Comparison of ENCODE assay signal across 1 cellular context in the genomic region with DNA sequence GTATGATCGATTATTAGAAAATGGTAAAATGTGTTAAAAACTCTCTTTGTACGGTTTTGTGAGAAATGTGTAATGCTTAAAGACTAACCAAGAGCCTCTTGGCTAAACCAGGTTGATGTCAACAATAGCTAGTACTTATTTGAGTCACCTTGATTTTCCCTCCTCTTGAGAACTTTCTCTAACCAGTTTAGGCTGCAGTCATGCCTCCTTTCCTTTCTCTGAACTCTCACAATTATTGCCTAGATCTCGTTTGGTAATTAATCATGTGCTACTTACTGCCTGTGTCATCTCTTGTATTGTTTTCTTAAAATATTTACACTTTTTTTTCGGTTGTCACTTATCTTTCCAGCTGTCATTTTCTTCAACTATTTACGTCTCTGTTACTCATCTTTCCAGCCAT.
TF ChIP-seq lines count a peak whose summit lies in the region.

No MANE protein-coding gene starts in this region.

TF ChIP-seq in GM12878, 131 proteins besides CTCF, POLR2A, EP300 and RAD21 (continued from another document and continues in another):
- TF ChIP-seq, protein P1, sequence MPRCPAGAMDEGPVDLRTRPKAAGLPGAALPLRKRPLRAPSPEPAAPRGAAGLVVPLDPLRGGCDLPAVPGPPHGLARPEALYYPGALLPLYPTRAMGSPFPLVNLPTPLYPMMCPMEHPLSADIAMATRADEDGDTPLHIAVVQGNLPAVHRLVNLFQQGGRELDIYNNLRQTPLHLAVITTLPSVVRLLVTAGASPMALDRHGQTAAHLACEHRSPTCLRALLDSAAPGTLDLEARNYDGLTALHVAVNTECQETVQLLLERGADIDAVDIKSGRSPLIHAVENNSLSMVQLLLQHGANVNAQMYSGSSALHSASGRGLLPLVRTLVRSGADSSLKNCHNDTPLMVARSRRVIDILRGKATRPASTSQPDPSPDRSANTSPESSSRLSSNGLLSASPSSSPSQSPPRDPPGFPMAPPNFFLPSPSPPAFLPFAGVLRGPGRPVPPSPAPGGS (IDR thresholded peaks at IDR 0.05; ENCODE audit: borderline replicate concordance, insufficient read depth, low read depth, low read length, poor library complexity, severe bottlenecking), result peak; percentile 84
- TF ChIP-seq, protein P2, sequence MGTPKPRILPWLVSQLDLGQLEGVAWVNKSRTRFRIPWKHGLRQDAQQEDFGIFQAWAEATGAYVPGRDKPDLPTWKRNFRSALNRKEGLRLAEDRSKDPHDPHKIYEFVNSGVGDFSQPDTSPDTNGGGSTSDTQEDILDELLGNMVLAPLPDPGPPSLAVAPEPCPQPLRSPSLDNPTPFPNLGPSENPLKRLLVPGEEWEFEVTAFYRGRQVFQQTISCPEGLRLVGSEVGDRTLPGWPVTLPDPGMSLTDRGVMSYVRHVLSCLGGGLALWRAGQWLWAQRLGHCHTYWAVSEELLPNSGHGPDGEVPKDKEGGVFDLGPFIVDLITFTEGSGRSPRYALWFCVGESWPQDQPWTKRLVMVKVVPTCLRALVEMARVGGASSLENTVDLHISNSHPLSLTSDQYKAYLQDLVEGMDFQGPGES (IDR thresholded peaks at IDR 0.05), result no peak
- TF ChIP-seq, protein P3, sequence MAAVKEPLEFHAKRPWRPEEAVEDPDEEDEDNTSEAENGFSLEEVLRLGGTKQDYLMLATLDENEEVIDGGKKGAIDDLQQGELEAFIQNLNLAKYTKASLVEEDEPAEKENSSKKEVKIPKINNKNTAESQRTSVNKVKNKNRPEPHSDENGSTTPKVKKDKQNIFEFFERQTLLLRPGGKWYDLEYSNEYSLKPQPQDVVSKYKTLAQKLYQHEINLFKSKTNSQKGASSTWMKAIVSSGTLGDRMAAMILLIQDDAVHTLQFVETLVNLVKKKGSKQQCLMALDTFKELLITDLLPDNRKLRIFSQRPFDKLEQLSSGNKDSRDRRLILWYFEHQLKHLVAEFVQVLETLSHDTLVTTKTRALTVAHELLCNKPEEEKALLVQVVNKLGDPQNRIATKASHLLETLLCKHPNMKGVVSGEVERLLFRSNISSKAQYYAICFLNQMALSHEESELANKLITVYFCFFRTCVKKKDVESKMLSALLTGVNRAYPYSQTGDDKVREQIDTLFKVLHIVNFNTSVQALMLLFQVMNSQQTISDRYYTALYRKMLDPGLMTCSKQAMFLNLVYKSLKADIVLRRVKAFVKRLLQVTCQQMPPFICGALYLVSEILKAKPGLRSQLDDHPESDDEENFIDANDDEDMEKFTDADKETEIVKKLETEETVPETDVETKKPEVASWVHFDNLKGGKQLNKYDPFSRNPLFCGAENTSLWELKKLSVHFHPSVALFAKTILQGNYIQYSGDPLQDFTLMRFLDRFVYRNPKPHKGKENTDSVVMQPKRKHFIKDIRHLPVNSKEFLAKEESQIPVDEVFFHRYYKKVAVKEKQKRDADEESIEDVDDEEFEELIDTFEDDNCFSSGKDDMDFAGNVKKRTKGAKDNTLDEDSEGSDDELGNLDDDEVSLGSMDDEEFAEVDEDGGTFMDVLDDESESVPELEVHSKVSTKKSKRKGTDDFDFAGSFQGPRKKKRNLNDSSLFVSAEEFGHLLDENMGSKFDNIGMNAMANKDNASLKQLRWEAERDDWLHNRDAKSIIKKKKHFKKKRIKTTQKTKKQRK (IDR thresholded peaks at IDR 0.05; ENCODE audit: low read depth, low read length), result no peak
- TF ChIP-seq POLR2AphosphoS2 (IDR thresholded peaks at IDR 0.05; ENCODE audit: low read depth, low read length) (no peak), SRF (IDR thresholded peaks at IDR 0.05; ENCODE audit: low read depth in 2 of 2, low read length in 2 of 2) (0 out of 4 replicates have a peak, but pooled peaks of 1 of the 2 experiments have one; percentile 25), POU2F2 (IDR thresholded peaks at IDR 0.05; ENCODE audit: borderline replicate concordance, low read depth, low read length) (0 out of 3 replicates have a peak, but pooled peaks have one; percentile 19), SMAD5 (IDR thresholded peaks at IDR 0.05; ENCODE audit: low read depth) (no peak), ZBED1 (IDR thresholded peaks at IDR 0.05; ENCODE audit: borderline replicate concordance) (peak; percentile 71; the same call in 1 of the 2 replicates), ZSCAN29 (IDR thresholded peaks at IDR 0.05) (no peak), CEBPB (IDR thresholded peaks at IDR 0.05; ENCODE audit: borderline replicate concordance in 1 of 2, low read depth in 2 of 2, low read length in 2 of 2) (no peak), CHD1 (IDR thresholded peaks at IDR 0.05; ENCODE audit: low read depth, low read length) (no peak), SREBF2 (IDR thresholded peaks at IDR 0.05; ENCODE audit: low read length) (no peak), IRF4 (IDR thresholded peaks at IDR 0.05; ENCODE audit: low read depth, low read length) (peak; percentile 95), SUZ12 (IDR thresholded peaks at IDR 0.05; ENCODE audit: unreplicated experiment) (no peak), MYB (IDR thresholded peaks at IDR 0.05; ENCODE audit: borderline replicate concordance, low read depth, low read length) (no peak), ASH2L (IDR thresholded peaks at IDR 0.05; ENCODE audit: borderline replicate concordance, low read depth) (no peak), HDAC6 (IDR thresholded peaks at IDR 0.05; ENCODE audit: unreplicated experiment) (no peak), CHD2 (IDR thresholded peaks at IDR 0.05; ENCODE audit: borderline replicate concordance, low read depth, low read length) (no peak), DPF2 (IDR thresholded peaks at IDR 0.05) (peak; percentile 31; the same call in 1 of the 2 replicates), SREBF1 (IDR thresholded peaks at IDR 0.05; ENCODE audit: low read length) (no peak), ESRRA (IDR thresholded peaks at IDR 0.05; ENCODE audit: low read length) (no peak), ZNF24 (IDR thresholded peaks at IDR 0.05) (no peak), BCL11A (IDR thresholded peaks at IDR 0.05; ENCODE audit: low read depth, low read length) (peak; percentile 35; the same call in 1 of the 2 replicates), EZH2 (IDR thresholded peaks at IDR 0.05; ENCODE audit: borderline replicate concordance, control insufficient read depth, low read depth, low read length) (no peak), MEF2A (IDR thresholded peaks at IDR 0.05; ENCODE audit: insufficient read depth, low read depth, low read length) (0 out of 2 replicates have a peak, but pooled peaks have one; percentile 29), ZNF207 (IDR thresholded peaks at IDR 0.05; ENCODE audit: borderline replicate concordance) (no peak), KDM1A (IDR thresholded peaks at IDR 0.05; ENCODE audit: borderline replicate concordance) (no peak)
- TF ChIP-seq, protein P4, sequence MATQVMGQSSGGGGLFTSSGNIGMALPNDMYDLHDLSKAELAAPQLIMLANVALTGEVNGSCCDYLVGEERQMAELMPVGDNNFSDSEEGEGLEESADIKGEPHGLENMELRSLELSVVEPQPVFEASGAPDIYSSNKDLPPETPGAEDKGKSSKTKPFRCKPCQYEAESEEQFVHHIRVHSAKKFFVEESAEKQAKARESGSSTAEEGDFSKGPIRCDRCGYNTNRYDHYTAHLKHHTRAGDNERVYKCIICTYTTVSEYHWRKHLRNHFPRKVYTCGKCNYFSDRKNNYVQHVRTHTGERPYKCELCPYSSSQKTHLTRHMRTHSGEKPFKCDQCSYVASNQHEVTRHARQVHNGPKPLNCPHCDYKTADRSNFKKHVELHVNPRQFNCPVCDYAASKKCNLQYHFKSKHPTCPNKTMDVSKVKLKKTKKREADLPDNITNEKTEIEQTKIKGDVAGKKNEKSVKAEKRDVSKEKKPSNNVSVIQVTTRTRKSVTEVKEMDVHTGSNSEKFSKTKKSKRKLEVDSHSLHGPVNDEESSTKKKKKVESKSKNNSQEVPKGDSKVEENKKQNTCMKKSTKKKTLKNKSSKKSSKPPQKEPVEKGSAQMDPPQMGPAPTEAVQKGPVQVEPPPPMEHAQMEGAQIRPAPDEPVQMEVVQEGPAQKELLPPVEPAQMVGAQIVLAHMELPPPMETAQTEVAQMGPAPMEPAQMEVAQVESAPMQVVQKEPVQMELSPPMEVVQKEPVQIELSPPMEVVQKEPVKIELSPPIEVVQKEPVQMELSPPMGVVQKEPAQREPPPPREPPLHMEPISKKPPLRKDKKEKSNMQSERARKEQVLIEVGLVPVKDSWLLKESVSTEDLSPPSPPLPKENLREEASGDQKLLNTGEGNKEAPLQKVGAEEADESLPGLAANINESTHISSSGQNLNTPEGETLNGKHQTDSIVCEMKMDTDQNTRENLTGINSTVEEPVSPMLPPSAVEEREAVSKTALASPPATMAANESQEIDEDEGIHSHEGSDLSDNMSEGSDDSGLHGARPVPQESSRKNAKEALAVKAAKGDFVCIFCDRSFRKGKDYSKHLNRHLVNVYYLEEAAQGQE (IDR thresholded peaks at IDR 0.05; ENCODE audit: low read depth, low read length), result peak; percentile 18; the same call in 1 of the 2 replicates
- TF ChIP-seq, protein P5, sequence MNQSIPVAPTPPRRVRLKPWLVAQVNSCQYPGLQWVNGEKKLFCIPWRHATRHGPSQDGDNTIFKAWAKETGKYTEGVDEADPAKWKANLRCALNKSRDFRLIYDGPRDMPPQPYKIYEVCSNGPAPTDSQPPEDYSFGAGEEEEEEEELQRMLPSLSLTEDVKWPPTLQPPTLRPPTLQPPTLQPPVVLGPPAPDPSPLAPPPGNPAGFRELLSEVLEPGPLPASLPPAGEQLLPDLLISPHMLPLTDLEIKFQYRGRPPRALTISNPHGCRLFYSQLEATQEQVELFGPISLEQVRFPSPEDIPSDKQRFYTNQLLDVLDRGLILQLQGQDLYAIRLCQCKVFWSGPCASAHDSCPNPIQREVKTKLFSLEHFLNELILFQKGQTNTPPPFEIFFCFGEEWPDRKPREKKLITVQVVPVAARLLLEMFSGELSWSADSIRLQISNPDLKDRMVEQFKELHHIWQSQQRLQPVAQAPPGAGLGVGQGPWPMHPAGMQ (IDR thresholded peaks at IDR 0.05; ENCODE audit: borderline replicate concordance), result no peak
- TF ChIP-seq, protein P6, sequence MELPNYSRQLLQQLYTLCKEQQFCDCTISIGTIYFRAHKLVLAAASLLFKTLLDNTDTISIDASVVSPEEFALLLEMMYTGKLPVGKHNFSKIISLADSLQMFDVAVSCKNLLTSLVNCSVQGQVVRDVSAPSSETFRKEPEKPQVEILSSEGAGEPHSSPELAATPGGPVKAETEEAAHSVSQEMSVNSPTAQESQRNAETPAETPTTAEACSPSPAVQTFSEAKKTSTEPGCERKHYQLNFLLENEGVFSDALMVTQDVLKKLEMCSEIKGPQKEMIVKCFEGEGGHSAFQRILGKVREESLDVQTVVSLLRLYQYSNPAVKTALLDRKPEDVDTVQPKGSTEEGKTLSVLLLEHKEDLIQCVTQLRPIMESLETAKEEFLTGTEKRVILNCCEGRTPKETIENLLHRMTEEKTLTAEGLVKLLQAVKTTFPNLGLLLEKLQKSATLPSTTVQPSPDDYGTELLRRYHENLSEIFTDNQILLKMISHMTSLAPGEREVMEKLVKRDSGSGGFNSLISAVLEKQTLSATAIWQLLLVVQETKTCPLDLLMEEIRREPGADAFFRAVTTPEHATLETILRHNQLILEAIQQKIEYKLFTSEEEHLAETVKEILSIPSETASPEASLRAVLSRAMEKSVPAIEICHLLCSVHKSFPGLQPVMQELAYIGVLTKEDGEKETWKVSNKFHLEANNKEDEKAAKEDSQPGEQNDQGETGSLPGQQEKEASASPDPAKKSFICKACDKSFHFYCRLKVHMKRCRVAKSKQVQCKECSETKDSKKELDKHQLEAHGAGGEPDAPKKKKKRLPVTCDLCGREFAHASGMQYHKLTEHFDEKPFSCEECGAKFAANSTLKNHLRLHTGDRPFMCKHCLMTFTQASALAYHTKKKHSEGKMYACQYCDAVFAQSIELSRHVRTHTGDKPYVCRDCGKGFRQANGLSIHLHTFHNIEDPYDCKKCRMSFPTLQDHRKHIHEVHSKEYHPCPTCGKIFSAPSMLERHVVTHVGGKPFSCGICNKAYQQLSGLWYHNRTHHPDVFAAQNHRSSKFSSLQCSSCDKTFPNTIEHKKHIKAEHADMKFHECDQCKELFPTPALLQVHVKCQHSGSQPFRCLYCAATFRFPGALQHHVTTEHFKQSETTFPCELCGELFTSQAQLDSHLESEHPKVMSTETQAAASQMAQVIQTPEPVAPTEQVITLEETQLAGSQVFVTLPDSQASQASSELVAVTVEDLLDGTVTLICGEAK (IDR thresholded peaks at IDR 0.05; ENCODE audit: borderline replicate concordance), result no peak
- TF ChIP-seq, protein P7, sequence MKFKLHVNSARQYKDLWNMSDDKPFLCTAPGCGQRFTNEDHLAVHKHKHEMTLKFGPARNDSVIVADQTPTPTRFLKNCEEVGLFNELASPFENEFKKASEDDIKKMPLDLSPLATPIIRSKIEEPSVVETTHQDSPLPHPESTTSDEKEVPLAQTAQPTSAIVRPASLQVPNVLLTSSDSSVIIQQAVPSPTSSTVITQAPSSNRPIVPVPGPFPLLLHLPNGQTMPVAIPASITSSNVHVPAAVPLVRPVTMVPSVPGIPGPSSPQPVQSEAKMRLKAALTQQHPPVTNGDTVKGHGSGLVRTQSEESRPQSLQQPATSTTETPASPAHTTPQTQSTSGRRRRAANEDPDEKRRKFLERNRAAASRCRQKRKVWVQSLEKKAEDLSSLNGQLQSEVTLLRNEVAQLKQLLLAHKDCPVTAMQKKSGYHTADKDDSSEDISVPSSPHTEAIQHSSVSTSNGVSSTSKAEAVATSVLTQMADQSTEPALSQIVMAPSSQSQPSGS (IDR thresholded peaks at IDR 0.05; ENCODE audit: low read length), result peak; percentile 83
- TF ChIP-seq, protein P8, sequence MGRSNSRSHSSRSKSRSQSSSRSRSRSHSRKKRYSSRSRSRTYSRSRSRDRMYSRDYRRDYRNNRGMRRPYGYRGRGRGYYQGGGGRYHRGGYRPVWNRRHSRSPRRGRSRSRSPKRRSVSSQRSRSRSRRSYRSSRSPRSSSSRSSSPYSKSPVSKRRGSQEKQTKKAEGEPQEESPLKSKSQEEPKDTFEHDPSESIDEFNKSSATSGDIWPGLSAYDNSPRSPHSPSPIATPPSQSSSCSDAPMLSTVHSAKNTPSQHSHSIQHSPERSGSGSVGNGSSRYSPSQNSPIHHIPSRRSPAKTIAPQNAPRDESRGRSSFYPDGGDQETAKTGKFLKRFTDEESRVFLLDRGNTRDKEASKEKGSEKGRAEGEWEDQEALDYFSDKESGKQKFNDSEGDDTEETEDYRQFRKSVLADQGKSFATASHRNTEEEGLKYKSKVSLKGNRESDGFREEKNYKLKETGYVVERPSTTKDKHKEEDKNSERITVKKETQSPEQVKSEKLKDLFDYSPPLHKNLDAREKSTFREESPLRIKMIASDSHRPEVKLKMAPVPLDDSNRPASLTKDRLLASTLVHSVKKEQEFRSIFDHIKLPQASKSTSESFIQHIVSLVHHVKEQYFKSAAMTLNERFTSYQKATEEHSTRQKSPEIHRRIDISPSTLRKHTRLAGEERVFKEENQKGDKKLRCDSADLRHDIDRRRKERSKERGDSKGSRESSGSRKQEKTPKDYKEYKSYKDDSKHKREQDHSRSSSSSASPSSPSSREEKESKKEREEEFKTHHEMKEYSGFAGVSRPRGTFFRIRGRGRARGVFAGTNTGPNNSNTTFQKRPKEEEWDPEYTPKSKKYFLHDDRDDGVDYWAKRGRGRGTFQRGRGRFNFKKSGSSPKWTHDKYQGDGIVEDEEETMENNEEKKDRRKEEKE (IDR thresholded peaks at IDR 0.05), result no peak
- TF ChIP-seq, protein P9, sequence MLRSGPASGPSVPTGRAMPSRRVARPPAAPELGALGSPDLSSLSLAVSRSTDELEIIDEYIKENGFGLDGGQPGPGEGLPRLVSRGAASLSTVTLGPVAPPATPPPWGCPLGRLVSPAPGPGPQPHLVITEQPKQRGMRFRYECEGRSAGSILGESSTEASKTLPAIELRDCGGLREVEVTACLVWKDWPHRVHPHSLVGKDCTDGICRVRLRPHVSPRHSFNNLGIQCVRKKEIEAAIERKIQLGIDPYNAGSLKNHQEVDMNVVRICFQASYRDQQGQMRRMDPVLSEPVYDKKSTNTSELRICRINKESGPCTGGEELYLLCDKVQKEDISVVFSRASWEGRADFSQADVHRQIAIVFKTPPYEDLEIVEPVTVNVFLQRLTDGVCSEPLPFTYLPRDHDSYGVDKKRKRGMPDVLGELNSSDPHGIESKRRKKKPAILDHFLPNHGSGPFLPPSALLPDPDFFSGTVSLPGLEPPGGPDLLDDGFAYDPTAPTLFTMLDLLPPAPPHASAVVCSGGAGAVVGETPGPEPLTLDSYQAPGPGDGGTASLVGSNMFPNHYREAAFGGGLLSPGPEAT (IDR thresholded peaks at IDR 0.05; ENCODE audit: low read depth), result peak; percentile 68; the same call in 1 of the 2 replicates
